ENCODE assay signal across 21 cellular contexts in the genomic region with DNA sequence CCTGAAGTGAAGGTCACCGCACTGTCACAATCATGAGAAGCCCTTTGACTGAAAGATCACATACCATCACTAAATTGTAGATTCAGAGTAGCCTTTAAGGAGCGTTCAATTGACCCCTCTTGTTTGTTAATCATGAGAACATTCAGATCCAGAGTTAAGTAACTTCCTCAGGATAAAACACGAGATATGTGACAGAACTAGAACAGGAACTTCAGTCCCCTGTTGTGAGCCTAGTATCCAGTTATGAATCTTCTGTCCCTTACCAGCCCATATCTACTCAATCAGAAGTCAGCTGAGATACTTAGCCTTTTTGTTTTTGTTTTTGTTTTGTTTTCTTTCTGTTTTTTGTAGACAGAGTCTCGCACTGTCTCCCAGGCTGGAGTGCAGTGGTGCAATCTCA.
"Had no signal": no experiment of that assay in that cellular context is flagged by ENCODE, and none has a peak within 500 bp of the region (broad histone marks: within the 10 kb centered on the region; RNA-seq: fewer than 3 reads in every experiment).

No MANE protein-coding gene starts in this region.

- H3K27ac Mint-ChIP-seq: memory B cell; natural killer cell; stimulated activated effector memory CD8-positive, alpha-beta T cell treated with anti-CD3 and anti-CD28 coated beads, Interleukin-12 subunit alpha, Interleukin-12 subunit beta, amount 100 ng/mL, for 72 hours had no signal

- H2AFZ ChIP-seq: hepatocyte had no signal

- H3K4me1 Mint-ChIP-seq: memory B cell; natural killer cell; stimulated activated effector memory CD8-positive, alpha-beta T cell treated with anti-CD3 and anti-CD28 coated beads, Interleukin-12 subunit alpha, Interleukin-12 subunit beta, amount 100 ng/mL, for 72 hours had no signal

- H3K9me3 Mint-ChIP-seq: memory B cell had no signal

- H3K4me2 ChIP-seq: hepatocyte had no signal

- ATAC-seq: gastrocnemius medialis; left lung; lower lobe of right lung; natural killer cell; pancreas; stimulated activated effector memory CD8-positive, alpha-beta T cell treated with anti-CD3 and anti-CD28 coated beads, Interleukin-12 subunit alpha, Interleukin-12 subunit beta, amount 100 ng/mL, for 72 hours had no signal

- H3K27ac ChIP-seq: dorsolateral prefrontal cortex, gastrocnemius medialis, hepatocyte, left lung, lower lobe of right lung, neutrophil, pancreas, sigmoid colon, stomach, thyroid gland had no signal

- H3K27me3 ChIP-seq: dorsolateral prefrontal cortex, gastrocnemius medialis, heart left ventricle, hepatocyte, left lung, neutrophil, pancreas, sigmoid colon, stomach, thyroid gland had no signal

- H3K36me3 ChIP-seq: gastrocnemius medialis, heart left ventricle, left lung, lower lobe of right lung, neutrophil, pancreas, sigmoid colon, stomach, thyroid gland had no signal

- H3K4me3 Mint-ChIP-seq: memory B cell; natural killer cell; stimulated activated effector memory CD8-positive, alpha-beta T cell treated with anti-CD3 and anti-CD28 coated beads, Interleukin-12 subunit alpha, Interleukin-12 subunit beta, amount 100 ng/mL, for 72 hours had no signal

- H3K36me3 Mint-ChIP-seq: memory B cell; natural killer cell; stimulated activated effector memory CD8-positive, alpha-beta T cell treated with anti-CD3 and anti-CD28 coated beads, Interleukin-12 subunit alpha, Interleukin-12 subunit beta, amount 100 ng/mL, for 72 hours had no signal

- H3K79me2 ChIP-seq: hepatocyte had no signal

- H3K4me3 ChIP-seq: dorsolateral prefrontal cortex, gastrocnemius medialis, heart left ventricle, hepatocyte, left lung, lower lobe of right lung, pancreas, sigmoid colon, stomach, thyroid gland had no signal

- DNase-seq: dorsolateral prefrontal cortex; effector CD4-positive, alpha-beta T cell; foreskin fibroblast; gastrocnemius medialis; heart left ventricle; left cardiac atrium; left lung; lower lobe of right lung; natural killer cell; pancreas; retina; sigmoid colon; stimulated activated CD4-positive, alpha-beta T cell treated with anti-CD3 and anti-CD28 coated beads, Interleukin-2, amount 100 ng/mL, for 24 hours; stimulated activated CD4-positive, alpha-beta T cell treated with anti-CD3 and anti-CD28 coated beads, Interleukin-4, amount 100 ng/mL, for 24 hours; stimulated activated naive CD4-positive, alpha-beta T cell treated with Interleukin-2 at 50 U/mL for 16 hours; stomach; thyroid gland had no signal

- H3K9me3 ChIP-seq: gastrocnemius medialis, heart left ventricle, left lung, lower lobe of right lung, neutrophil, pancreas, sigmoid colon, stomach, thyroid gland had no signal

- H3K27me3 Mint-ChIP-seq: memory B cell had no signal

- H3K4me1 ChIP-seq: gastrocnemius medialis, left lung, lower lobe of right lung, pancreas, sigmoid colon, stomach had no signal
